ENCODE assay signal across 10 cellular contexts in genomic region chr11:110736158-110736553, GRCh38. TPM values are rescaled to one million over a fixed set of nuclear protein-coding genes. Genes with fewer than 3 reads are reported as not detected.
"Had no signal": no experiment of that assay in that cellular context is flagged by ENCODE, and none has a peak within 500 bp of the region (broad histone marks: within the 10 kb centered on the region; RNA-seq: fewer than 3 reads in every experiment).

No MANE protein-coding gene starts in this region.

- H3K27ac ChIP-seq: GM23248 had no signal

- FAIRE-seq: H1, H54 had no signal

- ATAC-seq: GM23338, HCT116 had no signal

- DNase-seq: GM23248, GOT3, H7, H9, HCEC 1CT, HFFc6 had no signal

- H3K9me3 Mint-ChIP-seq: GM23338, H9, HFFc6 had no signal

- H3K4me1 Mint-ChIP-seq: GM23338, H9 had no signal

- H2AFZ ChIP-seq: GM23248, GM23338 had no signal

- H3K27ac Mint-ChIP-seq: GM23338, H9, HFFc6 had no signal

- H3K4me3 Mint-ChIP-seq: GM23338, H9, HFFc6 had no signal

- H3K4me3 ChIP-seq: GM23248, GM23338 had no signal

- H3K9ac ChIP-seq: GM23248 had no signal

- H3K4me2 ChIP-seq: GM23338 had no signal

RNA-seq across cellular contexts. Expression of gene ARHGAP20, which starts 23.9 kb away (rescaled TPM):
- polyA plus RNA-seq: GM23338 had no signal
